ENCODE assay signal across 2 cellular contexts in the genomic region with DNA sequence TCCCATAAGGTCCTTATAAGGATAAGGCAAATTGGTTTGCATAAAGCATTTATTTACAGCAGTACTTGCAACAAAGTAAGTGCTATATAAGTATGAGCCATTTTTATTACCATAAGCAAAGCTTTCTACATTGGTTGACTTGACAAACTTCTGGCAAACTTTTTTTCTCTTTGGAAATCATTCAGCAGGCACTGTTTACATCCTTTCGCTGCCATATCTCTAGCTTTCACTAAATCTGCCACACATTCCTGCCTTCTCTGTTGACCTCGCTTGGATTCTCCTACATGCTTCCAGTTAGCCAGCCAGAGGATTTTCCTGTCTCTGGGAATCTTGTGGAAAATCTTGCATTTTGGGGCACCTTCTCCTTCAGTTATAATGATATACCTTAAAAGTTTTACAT.
TF ChIP-seq lines count a peak whose summit lies in the region.

No MANE protein-coding gene starts in this region.

TF ChIP-seq in HCT116, 20 proteins besides CTCF, POLR2A, EP300 and RAD21:
- no peak for TF ChIP-seq SP1 (IDR thresholded peaks at IDR 0.05; ENCODE audit: low read depth)
- TF ChIP-seq ZNF274 (IDR thresholded peaks at IDR 0.05; ENCODE audit: low read depth, low read length) = no peak
- no peak for TF ChIP-seq ZFX (IDR thresholded peaks at IDR 0.05)
- no peak for TF ChIP-seq TCF7L2 (IDR thresholded peaks at IDR 0.05; ENCODE audit: borderline replicate concordance, extremely low read depth, insufficient read depth, insufficient read length)
- TF ChIP-seq, protein P1, sequence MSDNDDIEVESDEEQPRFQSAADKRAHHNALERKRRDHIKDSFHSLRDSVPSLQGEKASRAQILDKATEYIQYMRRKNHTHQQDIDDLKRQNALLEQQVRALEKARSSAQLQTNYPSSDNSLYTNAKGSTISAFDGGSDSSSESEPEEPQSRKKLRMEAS (IDR thresholded peaks at IDR 0.05) = no peak
- TF ChIP-seq SRF (IDR thresholded peaks at IDR 0.05; ENCODE audit: low read depth) = no peak
- TF ChIP-seq JUND (IDR thresholded peaks at IDR 0.05) = no peak
- TF ChIP-seq, protein P2, sequence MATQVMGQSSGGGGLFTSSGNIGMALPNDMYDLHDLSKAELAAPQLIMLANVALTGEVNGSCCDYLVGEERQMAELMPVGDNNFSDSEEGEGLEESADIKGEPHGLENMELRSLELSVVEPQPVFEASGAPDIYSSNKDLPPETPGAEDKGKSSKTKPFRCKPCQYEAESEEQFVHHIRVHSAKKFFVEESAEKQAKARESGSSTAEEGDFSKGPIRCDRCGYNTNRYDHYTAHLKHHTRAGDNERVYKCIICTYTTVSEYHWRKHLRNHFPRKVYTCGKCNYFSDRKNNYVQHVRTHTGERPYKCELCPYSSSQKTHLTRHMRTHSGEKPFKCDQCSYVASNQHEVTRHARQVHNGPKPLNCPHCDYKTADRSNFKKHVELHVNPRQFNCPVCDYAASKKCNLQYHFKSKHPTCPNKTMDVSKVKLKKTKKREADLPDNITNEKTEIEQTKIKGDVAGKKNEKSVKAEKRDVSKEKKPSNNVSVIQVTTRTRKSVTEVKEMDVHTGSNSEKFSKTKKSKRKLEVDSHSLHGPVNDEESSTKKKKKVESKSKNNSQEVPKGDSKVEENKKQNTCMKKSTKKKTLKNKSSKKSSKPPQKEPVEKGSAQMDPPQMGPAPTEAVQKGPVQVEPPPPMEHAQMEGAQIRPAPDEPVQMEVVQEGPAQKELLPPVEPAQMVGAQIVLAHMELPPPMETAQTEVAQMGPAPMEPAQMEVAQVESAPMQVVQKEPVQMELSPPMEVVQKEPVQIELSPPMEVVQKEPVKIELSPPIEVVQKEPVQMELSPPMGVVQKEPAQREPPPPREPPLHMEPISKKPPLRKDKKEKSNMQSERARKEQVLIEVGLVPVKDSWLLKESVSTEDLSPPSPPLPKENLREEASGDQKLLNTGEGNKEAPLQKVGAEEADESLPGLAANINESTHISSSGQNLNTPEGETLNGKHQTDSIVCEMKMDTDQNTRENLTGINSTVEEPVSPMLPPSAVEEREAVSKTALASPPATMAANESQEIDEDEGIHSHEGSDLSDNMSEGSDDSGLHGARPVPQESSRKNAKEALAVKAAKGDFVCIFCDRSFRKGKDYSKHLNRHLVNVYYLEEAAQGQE (IDR thresholded peaks at IDR 0.05; ENCODE audit: low read depth) = no peak
- no peak for TF ChIP-seq YY1 (IDR thresholded peaks at IDR 0.05; ENCODE audit: extremely low read depth, insufficient replicate concordance, low read depth, low read length)
- no peak for TF ChIP-seq ELF1 (IDR thresholded peaks at IDR 0.05; ENCODE audit: borderline replicate concordance, low read depth)

TF ChIP-seq in endothelial cell of umbilical vein, 7 proteins besides CTCF, POLR2A, EP300 and RAD21:
- no peak for TF ChIP-seq EZH2 (IDR thresholded peaks at IDR 0.05; ENCODE audit: borderline replicate concordance, low read depth, low read length, severe bottlenecking)
- no peak for TF ChIP-seq POLR2AphosphoS5 (IDR thresholded peaks at IDR 0.05; ENCODE audit: insufficient read depth, low read depth, low read length)
- TF ChIP-seq, protein P1 (IDR thresholded peaks at IDR 0.05; ENCODE audit: insufficient read depth, insufficient read length) = no peak
- TF ChIP-seq MYC (IDR thresholded peaks at IDR 0.05; ENCODE audit: low read depth, low read length) = no peak
- no peak for TF ChIP-seq FOS (IDR thresholded peaks at IDR 0.05; ENCODE audit: borderline replicate concordance, insufficient read depth, low read length)
- TF ChIP-seq GATA2 (IDR thresholded peaks at IDR 0.05; ENCODE audit: insufficient read depth, insufficient read length, low read depth, low read length) = no peak
- no peak for TF ChIP-seq JUN (IDR thresholded peaks at IDR 0.05; ENCODE audit: borderline replicate concordance, insufficient read depth, insufficient read length, low read depth)
